21 cellular contexts compared by ENCODE assay signal in the genomic region with DNA sequence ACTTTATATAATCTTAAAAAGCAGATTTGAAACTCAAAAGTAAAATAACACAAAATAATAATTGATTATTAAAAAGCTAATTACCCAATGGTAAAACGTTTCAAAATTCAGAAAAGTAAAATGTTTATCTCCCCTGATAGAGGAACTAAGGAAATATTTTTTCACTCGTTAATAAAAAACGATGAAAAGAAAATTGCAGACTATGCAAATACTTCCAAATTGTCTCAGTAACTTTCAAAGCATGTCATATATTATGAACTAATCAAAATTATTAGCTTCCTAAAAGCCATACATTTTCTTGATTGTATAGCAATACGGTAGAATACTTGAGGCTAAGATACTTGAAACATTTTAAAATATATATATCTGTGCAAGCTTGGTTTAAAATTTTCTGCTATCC.
A peak's percentile ranks its signal among the peaks of the same experiment; 100 is the strongest.
DNase-seq lines count a peak whose midpoint lies in the region; ATAC-seq, FAIRE-seq and TF ChIP-seq lines count a peak whose summit lies in the region.
"Had no signal": no experiment of that assay in that cellular context is flagged by ENCODE, and none has a peak within 500 bp of the region (broad histone marks: within the 10 kb centered on the region; RNA-seq: fewer than 3 reads in every experiment).

No MANE protein-coding gene starts in this region.

- H3K27ac Mint-ChIP-seq in CD8-positive, alpha-beta memory T cell = no peak overlapping the region
- H3K27ac Mint-ChIP-seq: CD14-positive monocyte; CD4-positive, alpha-beta memory T cell; CD4-positive, CD25-positive, alpha-beta regulatory T cell had no signal

- H3K56ac ChIP-seq in IMR-90 (ENCODE audit: extremely low read depth, insufficient read depth, low read length) = no peak overlapping the region

- no peak overlapping the region for H4K8ac ChIP-seq in IMR-90 (ENCODE audit: low read depth in 2 of 2, low read length in 2 of 2)

- no peaks in the 10 kb centered on the region for H3K27me3 Mint-ChIP-seq in CD8-positive, alpha-beta memory T cell
- H3K27me3 Mint-ChIP-seq: CD4-positive, CD25-positive, alpha-beta regulatory T cell had no signal

- no peak overlapping the region for H3K4ac ChIP-seq in IMR-90 (ENCODE audit: low read depth, low read length)

- H2AK9ac ChIP-seq in IMR-90 (replicated peaks; ENCODE audit: low read depth, low read length, poor library complexity) = no peak overlapping the region

- no peak overlapping the region for H2AFZ ChIP-seq in IMR-90 (replicated peaks; ENCODE audit: low read length, poor library complexity)

- H3K4me3 ChIP-seq in IMR-90 (ENCODE audit: insufficient read depth, low read depth, low read length) = no peak overlapping the region
- no peak overlapping the region for H3K4me3 ChIP-seq in CD8-positive, alpha-beta memory T cell (ENCODE audit: low read length)
- H3K4me3 ChIP-seq: BLaER1, GM12878 had no signal

- H4K5ac ChIP-seq in IMR-90 (ENCODE audit: low read depth, low read length) = no peak overlapping the region

- H3K14ac ChIP-seq in IMR-90 (replicated peaks; ENCODE audit: low read depth, low read length) = no peak overlapping the region

- no CpG with 5 or more reads among the region's 4 CpGs for WGBS in IMR-90 (ENCODE audit: extremely low coverage in 2 of 2, insufficient read length in 1 of 2), 2 experiments

- no peak overlapping the region for H2BK15ac ChIP-seq in IMR-90 (ENCODE audit: low read depth, low read length)

- H2AK5ac ChIP-seq in IMR-90 (ENCODE audit: low read depth, low read length) = no peak overlapping the region

- no peaks in the 10 kb centered on the region for H3K4me1 Mint-ChIP-seq in CD8-positive, alpha-beta memory T cell
- H3K4me1 Mint-ChIP-seq: CD14-positive monocyte; CD4-positive, alpha-beta memory T cell; CD4-positive, CD25-positive, alpha-beta regulatory T cell had no signal

- no peak for TF ChIP-seq RAD21 in IMR-90 (IDR thresholded peaks at IDR 0.05; ENCODE audit: low read length)

- no peak overlapping the region for H3K27ac ChIP-seq in IMR-90 (ENCODE audit: insufficient read depth, low read length)
- H3K27ac ChIP-seq in CD8-positive, alpha-beta memory T cell (ENCODE audit: low read depth, low read length) = no peak overlapping the region
- H3K27ac ChIP-seq: BLaER1 had no signal

- POLR2A ChIA-PET in IMR-90 (lab: Charles Lee; ENCODE audit: unreplicated experiment) = no interaction called here
- POLR2A ChIA-PET in CD8-positive, alpha-beta memory T cell (lab: Charles Lee) = no interaction called here

- DNase-seq in IMR-90 (no peak), frontal cortex (ENCODE audit: low spot score in 2 of 2) (no peak), NCI-H2107 (lab: John Stamatoyannopoulos, UW) (no peak)
- no peak for DNase-seq in CD8-positive, alpha-beta memory T cell
- DNase-seq: 8988T; ACHN; BE2C; C1 segment of cervical spinal cord; Caco-2; Calu3; CD4-positive, alpha-beta memory T cell; CD4-positive, CD25-positive, alpha-beta regulatory T cell; DMS79 treated with DMSO at 0.1 percent for 48 hours; GDM1 had no signal

- no peak for ATAC-seq in IMR-90 (ENCODE audit: low read depth)
- ATAC-seq: GM12878 had no signal

- no peaks in the 10 kb centered on the region for H4K20me1 ChIP-seq in IMR-90 (ENCODE audit: insufficient read depth, low read length)
- H4K20me1 ChIP-seq: BLaER1 had no signal

- no peak overlapping the region for H3K4me3 Mint-ChIP-seq in CD8-positive, alpha-beta memory T cell
- H3K4me3 Mint-ChIP-seq: CD14-positive monocyte; CD4-positive, alpha-beta memory T cell; CD4-positive, CD25-positive, alpha-beta regulatory T cell had no signal

- no peak overlapping the region for H3K23ac ChIP-seq in IMR-90 (ENCODE audit: low read depth, low read length)

- no peak for TF ChIP-seq CTCF in IMR-90 (conservative IDR thresholded peaks at IDR 0.05; ENCODE audit: low read depth, low read length)

- H3K18ac ChIP-seq in IMR-90 (ENCODE audit: low read depth, low read length) = no peak overlapping the region

- H3K9me1 ChIP-seq in IMR-90 (ENCODE audit: insufficient read depth, low read length) = no peaks in the 10 kb centered on the region

- BruUV-seq in IMR-90 (replicated peaks; lab: Mats Ljungman, UMichigan) = no TSS peak

- FAIRE-seq in G401.6 (lab: Jason Lieb, UNC) (peak; percentile 34), frontal cortex (lab: Jason Lieb, UNC) (peak; percentile 3)
- FAIRE-seq: D721Med, GM12878, GM12892, GM18507 had no signal

- no peak for TF ChIP-seq POLR2A in IMR-90 (IDR thresholded peaks at IDR 0.05; ENCODE audit: low read depth, low read length)

- no peak overlapping the region for H3K4me2 ChIP-seq in IMR-90 (ENCODE audit: low read depth, low read length)
- H3K4me2 ChIP-seq: BLaER1 had no signal

- no peak overlapping the region for H2BK120ac ChIP-seq in IMR-90 (ENCODE audit: low read depth, low read length)

- H3K27me3 ChIP-seq in IMR-90 (ENCODE audit: control insufficient read depth, insufficient read depth, low read length) = no peaks in the 10 kb centered on the region
- H3K27me3 ChIP-seq in CD8-positive, alpha-beta memory T cell (ENCODE audit: insufficient read depth, low read length, poor library complexity, severe bottlenecking) = no peaks in the 10 kb centered on the region
- H3K27me3 ChIP-seq: BE2C, BLaER1 had no signal

- H4K91ac ChIP-seq in IMR-90 (ENCODE audit: insufficient read depth, low read depth, low read length) = no peak overlapping the region

- no peaks in the 10 kb centered on the region for H3K4me1 ChIP-seq in IMR-90 (ENCODE audit: control insufficient read depth, insufficient read depth, low read length)
- H3K4me1 ChIP-seq in CD8-positive, alpha-beta memory T cell (ENCODE audit: insufficient read depth, low read length) = no peaks in the 10 kb centered on the region
- H3K4me1 ChIP-seq: BE2C, BLaER1, Caco-2 had no signal

- H3K9me3 ChIP-seq in IMR-90 (ENCODE audit: control insufficient read depth, insufficient read depth, low read length) = no peaks in the 10 kb centered on the region; the same call in 1 of the 2 replicates
- H3K9me3 ChIP-seq in CD8-positive, alpha-beta memory T cell (ENCODE audit: low read length) = no peaks in the 10 kb centered on the region
- H3K9me3 ChIP-seq: BE2C, BLaER1 had no signal

- no peaks in the 10 kb centered on the region for H3K36me3 Mint-ChIP-seq in CD8-positive, alpha-beta memory T cell
- H3K36me3 Mint-ChIP-seq: CD14-positive monocyte; CD4-positive, alpha-beta memory T cell; CD4-positive, CD25-positive, alpha-beta regulatory T cell had no signal

- no peak overlapping the region for H2BK5ac ChIP-seq in IMR-90 (ENCODE audit: low read depth, low read length, poor library complexity, severe bottlenecking)

- CTCF ChIA-PET in IMR-90 (lab: Yijun Ruan, JAX) = no interaction called here
- CTCF ChIA-PET in CD8-positive, alpha-beta memory T cell (lab: Charles Lee) = no interaction called here

- in situ Hi-C loops in IMR-90 (cut with MboI; ENCODE audit: low sequenced_read_pairs) = no loop called here

- dilution Hi-C loops in IMR-90 (cut with HindIII; ENCODE audit: low sequenced_read_pairs, unreplicated experiment) = no loop called here

- H3K9me3 Mint-ChIP-seq in CD8-positive, alpha-beta memory T cell = peaks cover 0 to 5% (median 2%) of the 10 kb centered on the region in 5 donors

- H3K9ac ChIP-seq in IMR-90 (ENCODE audit: low read depth, low read length) = no peak overlapping the region
- H3K9ac ChIP-seq: BLaER1 had no signal

- no peak overlapping the region for H2BK20ac ChIP-seq in IMR-90 (ENCODE audit: low read depth, low read length)

- intact Hi-C loops in IMR-90 (cut with micrococcal nuclease) = no loop called here

- H3K36me3 ChIP-seq in IMR-90 (ENCODE audit: control insufficient read depth, insufficient read depth, low read length) = no peaks in the 10 kb centered on the region
- H3K36me3 ChIP-seq in CD8-positive, alpha-beta memory T cell (ENCODE audit: insufficient read depth, low read length) = no peaks in the 10 kb centered on the region
- H3K36me3 ChIP-seq: BE2C, BLaER1 had no signal

- no peaks in the 10 kb centered on the region for H3K79me1 ChIP-seq in IMR-90 (ENCODE audit: low read depth in 1 of 2, low read length in 2 of 2)

TF ChIP-seq in IMR-90, 13 proteins besides CTCF, POLR2A, EP300 and RAD21:
- peak; percentile 50 for TF ChIP-seq MAFK (IDR thresholded peaks at IDR 0.05; ENCODE audit: low read depth, low read length)
- TF ChIP-seq BHLHE40 (IDR thresholded peaks at IDR 0.05; ENCODE audit: low read depth, low read length) = no peak
